Comparison of ENCODE assay signal across 15 cellular contexts in genomic region chr5:138938526-138938925, GRCh38.
"Had no signal": no experiment of that assay in that cellular context is flagged by ENCODE, and none has a peak within 500 bp of the region (broad histone marks: within the 10 kb centered on the region; RNA-seq: fewer than 3 reads in every experiment).

No MANE protein-coding gene starts in this region.

- H3K4me3 ChIP-seq: skin epidermis, tibial artery, vagina had no signal

- H3K9me3 ChIP-seq: tibial artery, vagina had no signal

- H3K4me1 ChIP-seq: tibial artery, vagina had no signal

- H3K27ac Mint-ChIP-seq: activated CD8-positive, alpha-beta T cell treated with anti-CD3 and anti-CD28 coated beads, Interleukin-2, amount 10 ng/mL, durations not matched to agents 7 days and 5 days; activated naive CD4-positive, alpha-beta T cell treated with anti-CD3 and anti-CD28 coated beads, Interleukin-2, amount 50 U/mL, for 24 hours; activated T-helper 2 cell treated with anti-CD3 and anti-CD28 coated beads, Interferon-gamma antibody, Interleukin-2, Interleukin-4, amounts not matched to agents 10 μg/mL and 5 μg/mL and 100 μg/mL, durations not matched to agents 14 hours and 24 hours and 36 hours; T-cell had no signal

- H3K4me3 Mint-ChIP-seq: activated CD8-positive, alpha-beta T cell treated with anti-CD3 and anti-CD28 coated beads, Interleukin-2, amount 10 ng/mL, durations not matched to agents 7 days and 5 days; activated naive CD4-positive, alpha-beta T cell treated with anti-CD3 and anti-CD28 coated beads, Interleukin-2, amount 50 U/mL, for 24 hours; effector memory CD8-positive, alpha-beta T cell; immature natural killer cell; nephron; T-cell had no signal

- DNase-seq: activated CD4-positive, alpha-beta T cell treated with anti-CD3 and anti-CD28 coated beads for 4 hours; activated CD8-positive, alpha-beta T cell treated with anti-CD3 and anti-CD28 coated beads, Interleukin-2, amount 10 ng/mL, durations not matched to agents 7 days and 5 days; central memory CD4-positive, alpha-beta T cell; cortex of kidney; effector memory CD8-positive, alpha-beta T cell; immature natural killer cell; T-cell; T1000; tibial artery; WERI-Rb-1 had no signal

- H3K27ac ChIP-seq: skin epidermis, tibial artery, vagina, WERI-Rb-1 had no signal

- H3K9me3 Mint-ChIP-seq: activated T-helper 2 cell treated with anti-CD3 and anti-CD28 coated beads, Interferon-gamma antibody, Interleukin-2, Interleukin-4, amounts not matched to agents 10 μg/mL and 5 μg/mL and 100 μg/mL, durations not matched to agents 14 hours and 24 hours and 36 hours; effector memory CD8-positive, alpha-beta T cell; immature natural killer cell; nephron had no signal

- H3K27me3 Mint-ChIP-seq: activated naive CD4-positive, alpha-beta T cell treated with anti-CD3 and anti-CD28 coated beads, Interleukin-2, amount 50 U/mL, for 24 hours; effector memory CD8-positive, alpha-beta T cell; T-cell had no signal

- H3K27me3 ChIP-seq: tibial artery, vagina had no signal
